ENCODE assay signal across 27 cellular contexts in genomic region chr6:12277401-12277800, GRCh38. TPM values are rescaled to one million over a fixed set of nuclear protein-coding genes. Genes with fewer than 3 reads are reported as not detected.
"Had no signal": no experiment of that assay in that cellular context is flagged by ENCODE, and none has a peak within 500 bp of the region (broad histone marks: within the 10 kb centered on the region; RNA-seq: fewer than 3 reads in every experiment).

No MANE protein-coding gene starts in this region.

- ATAC-seq: left colon; left lung; lower lobe of right lung; naive thymus-derived CD8-positive, alpha-beta T cell; pancreas; right cardiac atrium; sciatic nerve; stimulated activated effector memory CD8-positive, alpha-beta T cell treated with anti-CD3 and anti-CD28 coated beads, Interleukin-12 subunit alpha, Interleukin-12 subunit beta, amount 100 ng/mL, for 72 hours had no signal

- H3K4me1 Mint-ChIP-seq: nephron; stimulated activated effector memory CD8-positive, alpha-beta T cell treated with anti-CD3 and anti-CD28 coated beads, Interleukin-12 subunit alpha, Interleukin-12 subunit beta, amount 100 ng/mL, for 72 hours had no signal

- H3K4me3 Mint-ChIP-seq: immature natural killer cell; naive thymus-derived CD8-positive, alpha-beta T cell; nephron; neural crest cell; stimulated activated effector memory CD8-positive, alpha-beta T cell treated with anti-CD3 and anti-CD28 coated beads, Interleukin-12 subunit alpha, Interleukin-12 subunit beta, amount 100 ng/mL, for 72 hours; stimulated activated naive CD8-positive, alpha-beta T cell treated with anti-CD3 and anti-CD28 coated beads, Interleukin-15, Interleukin-2, amounts not matched to agents 100 ng/mL and 50 ng/mL, for 24 hours; type B pancreatic cell had no signal

- H3K4me1 ChIP-seq: lower lobe of right lung, prostate gland, uterus had no signal

- H3K9me3 ChIP-seq: left lung, lower lobe of right lung, pancreas, prostate gland, suprapubic skin, thoracic aorta, tibial artery, uterus had no signal

- H3K27ac ChIP-seq: left lung, lower lobe of right lung, pancreas, prostate gland, skin epidermis, suprapubic skin, thoracic aorta, tibial artery, uterus had no signal

- H3K36me3 Mint-ChIP-seq: stimulated activated effector memory CD8-positive, alpha-beta T cell treated with anti-CD3 and anti-CD28 coated beads, Interleukin-12 subunit alpha, Interleukin-12 subunit beta, amount 100 ng/mL, for 72 hours; type B pancreatic cell had no signal

- H3K9me3 Mint-ChIP-seq: neural crest cell; stimulated activated effector memory CD8-positive, alpha-beta T cell treated with anti-CD3 and anti-CD28 coated beads, Interleukin-12 subunit alpha, Interleukin-12 subunit beta, amount 100 ng/mL, for 72 hours; stimulated activated naive CD8-positive, alpha-beta T cell treated with anti-CD3 and anti-CD28 coated beads, Interleukin-15, Interleukin-2, amounts not matched to agents 100 ng/mL and 50 ng/mL, for 24 hours had no signal

- H3K27me3 Mint-ChIP-seq: type B pancreatic cell had no signal

- H3K27me3 ChIP-seq: left lung, pancreas, suprapubic skin, tibial artery, uterus had no signal

- H3K36me3 ChIP-seq: left lung, lower lobe of right lung, pancreas, prostate gland, suprapubic skin, thoracic aorta, tibial artery, uterus had no signal

- H3K4me3 ChIP-seq: left lung, lower lobe of right lung, pancreas, prostate gland, skin epidermis, suprapubic skin, thoracic aorta, tibial artery, uterus had no signal

- H3K27ac Mint-ChIP-seq: immature natural killer cell; naive thymus-derived CD8-positive, alpha-beta T cell; nephron; stimulated activated effector memory CD8-positive, alpha-beta T cell treated with anti-CD3 and anti-CD28 coated beads, Interleukin-12 subunit alpha, Interleukin-12 subunit beta, amount 100 ng/mL, for 72 hours; stimulated activated naive CD8-positive, alpha-beta T cell treated with anti-CD3 and anti-CD28 coated beads, Interleukin-15, Interleukin-2, amounts not matched to agents 100 ng/mL and 50 ng/mL, for 24 hours; type B pancreatic cell had no signal

- DNase-seq: immature natural killer cell; kidney; left colon; left lung; lower lobe of right lung; mammary epithelial cell; mesenchymal stem cell; naive thymus-derived CD8-positive, alpha-beta T cell; nucleus accumbens; pancreas; posterior cingulate gyrus; retina; right cardiac atrium; stimulated activated CD4-positive, alpha-beta T cell treated with anti-CD3 and anti-CD28 coated beads, Interleukin-4, amount 100 ng/mL, for 24 hours; stimulated activated naive CD4-positive, alpha-beta T cell; tibial artery; uterus had no signal

RNA-seq across cellular contexts. Expression of gene EDN1, which starts 12.8 kb away (rescaled TPM):
- total RNA-seq: neural crest cell had no signal
- polyA plus RNA-seq: immature natural killer cell; naive thymus-derived CD8-positive, alpha-beta T cell had no signal
